ENCODE assay signal across 8 cellular contexts in the genomic region with DNA sequence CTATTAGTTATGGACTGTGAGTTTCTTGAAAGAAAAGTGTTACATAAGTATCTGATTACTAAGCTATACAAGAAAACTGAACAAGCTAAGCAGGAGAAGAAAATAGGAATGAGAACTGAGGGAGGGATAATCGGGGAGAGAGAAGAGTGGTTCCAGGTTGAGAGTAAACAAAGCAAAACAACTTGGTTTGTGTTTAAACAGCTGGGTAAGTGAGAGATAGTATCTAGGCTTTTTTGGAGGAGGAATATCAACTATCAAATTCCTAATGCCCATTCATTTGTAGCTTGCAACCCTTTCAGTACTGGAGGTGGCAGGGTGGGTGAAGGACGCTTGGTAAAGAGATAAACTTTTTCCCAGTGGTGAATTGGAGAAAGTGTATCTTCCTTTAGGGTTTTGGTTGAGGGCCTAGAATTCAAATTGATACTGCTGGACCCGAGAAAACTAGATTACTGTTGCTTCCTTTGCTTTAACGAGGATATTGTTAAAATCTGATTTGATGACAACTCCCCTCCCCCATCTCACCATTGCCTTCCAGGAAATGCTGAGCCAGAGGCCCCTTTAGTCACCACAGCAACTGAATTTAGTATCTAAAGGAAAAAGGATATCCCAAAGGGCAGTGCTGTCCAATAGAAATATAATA. TPM values are rescaled to one million over a fixed set of nuclear protein-coding genes. Genes with fewer than 3 reads are reported as not detected.
A peak's percentile ranks its signal among the peaks of the same experiment; 100 is the strongest.
DNase-seq lines count a peak whose midpoint lies in the region; ATAC-seq lines count a peak whose summit lies in the region.

No MANE protein-coding gene starts in this region.

- no peaks in the 10 kb centered on the region for H3K27me3 Mint-ChIP-seq in activated T-helper 17 cell treated with anti-CD3 and anti-CD28 coated beads, Interleukin-2, amount 50 U/mL, for 72 hours
- H3K27me3 Mint-ChIP-seq in naive thymus-derived CD4-positive, alpha-beta T cell, result no peaks in the 10 kb centered on the region

- peak overlapping the region; percentile 61 for H3K4me3 Mint-ChIP-seq in activated T-helper 17 cell treated with anti-CD3 and anti-CD28 coated beads, Interleukin-2, amount 50 U/mL, for 72 hours
- peak overlapping the region in 4 of 10 donors; percentile 6 to 77 (median 24) for H3K4me3 Mint-ChIP-seq in naive thymus-derived CD4-positive, alpha-beta T cell

- CTCF ChIA-PET in naive thymus-derived CD4-positive, alpha-beta T cell (lab: Charles Lee), result interaction anchor here (1.5 to 7.1 kb wide), 2 partner anchors 24 to 56 kb away, joined by 5 to 96 read pairs; no protein-coding TSS in a partner anchor

- no peaks in the 10 kb centered on the region for H3K27me3 ChIP-seq in naive thymus-derived CD4-positive, alpha-beta T cell (ENCODE audit: control insufficient read depth in 2 of 2, insufficient read depth in 2 of 2, low read length in 2 of 2)

- peak; percentile 42 for ATAC-seq in activated T-helper 17 cell treated with anti-CD3 and anti-CD28 coated beads, Interleukin-2, amount 50 U/mL, for 72 hours (replicated peaks)
- ATAC-seq in naive thymus-derived CD4-positive, alpha-beta T cell, result no peak
- no peak for ATAC-seq in GM18907 (IDR thresholded peaks at IDR 0.05; ENCODE audit: unreplicated experiment)
- no peak for ATAC-seq in activated CD4-positive, CD25-positive, alpha-beta regulatory T cell treated with anti-CD3 and anti-CD28 coated beads, Interleukin-2, amount 50 U/mL, for 24 hours
- no peak for ATAC-seq in HG02938 (IDR thresholded peaks at IDR 0.05; ENCODE audit: unreplicated experiment)

- no peaks in the 10 kb centered on the region for H3K9me3 ChIP-seq in naive thymus-derived CD4-positive, alpha-beta T cell (ENCODE audit: control insufficient read depth in 2 of 3, low read length in 3 of 3)

- H3K27ac Mint-ChIP-seq in activated T-helper 17 cell treated with anti-CD3 and anti-CD28 coated beads, Interleukin-2, amount 50 U/mL, for 72 hours, result peak overlapping the region; percentile 47
- peak overlapping the region in 8 of 9 donors; percentile 4 to 82 (median 61) for H3K27ac Mint-ChIP-seq in naive thymus-derived CD4-positive, alpha-beta T cell

- H3K4me3 ChIP-seq in Jurkat, Clone E6-1 (ENCODE audit: low read length), result no peak overlapping the region
- no peak overlapping the region for H3K4me3 ChIP-seq in naive thymus-derived CD4-positive, alpha-beta T cell (ENCODE audit: low read length)

- DNase-seq in CMK (ENCODE audit: low read depth) (peak; percentile 52), AG08396 (ENCODE audit: low spot score) (no peak)
- DNase-seq in Jurkat, Clone E6-1 (ENCODE audit: low read depth, low spot score), result peak; percentile 31
- DNase-seq in naive thymus-derived CD4-positive, alpha-beta T cell, result no peak

- peaks cover 10 to 14% of the 10 kb centered on the region in 2 donors for H3K4me1 ChIP-seq in naive thymus-derived CD4-positive, alpha-beta T cell (ENCODE audit: control insufficient read depth in 2 of 2, insufficient read depth in 2 of 2, low read length in 2 of 2)

- POLR2A ChIA-PET in naive thymus-derived CD4-positive, alpha-beta T cell (lab: Charles Lee), result interaction anchor here (0.7 to 10.7 kb wide), 4 partner anchors 23 to 140 kb away, joined by 6 to 267 read pairs (median 54); no protein-coding TSS in a partner anchor

- H3K27ac ChIP-seq in naive thymus-derived CD4-positive, alpha-beta T cell (ENCODE audit: low read depth, low read length), result no peak overlapping the region

- no peaks in the 10 kb centered on the region for H3K9me3 Mint-ChIP-seq in activated T-helper 17 cell treated with anti-CD3 and anti-CD28 coated beads, Interleukin-2, amount 50 U/mL, for 72 hours
- H3K9me3 Mint-ChIP-seq in naive thymus-derived CD4-positive, alpha-beta T cell, result no peaks in the 10 kb centered on the region

- intact Hi-C loops in naive thymus-derived CD4-positive, alpha-beta T cell (cut with micrococcal nuclease), result no loop called here

- peaks cover under 1 to 11% (median 6%) of the 10 kb centered on the region in 3 experiments for H3K36me3 ChIP-seq in naive thymus-derived CD4-positive, alpha-beta T cell (ENCODE audit: control insufficient read depth in 2 of 3, insufficient read depth in 3 of 3, low read length in 3 of 3)

- peaks cover 8% of the 10 kb centered on the region for H3K4me1 Mint-ChIP-seq in activated T-helper 17 cell treated with anti-CD3 and anti-CD28 coated beads, Interleukin-2, amount 50 U/mL, for 72 hours
- peaks cover 7 to 12% (median 9%) of the 10 kb centered on the region in 7 donors for H3K4me1 Mint-ChIP-seq in naive thymus-derived CD4-positive, alpha-beta T cell

- H3K36me3 Mint-ChIP-seq in activated T-helper 17 cell treated with anti-CD3 and anti-CD28 coated beads, Interleukin-2, amount 50 U/mL, for 72 hours (ENCODE audit: low read depth), result no peaks in the 10 kb centered on the region
- no peaks in the 10 kb centered on the region for H3K36me3 Mint-ChIP-seq in naive thymus-derived CD4-positive, alpha-beta T cell

RNA-seq across cellular contexts. Expression of a gene that starts 2.0 kb away (rescaled TPM):
- polyA plus RNA-seq in Jurkat, Clone E6-1 (2012; ENCODE audit: insufficient read depth, insufficient read length), result 9.5 TPM
- 1,000 to 10,000 TPM in 1 of 2 donors, 100 to 1,000 TPM in 1; 296 to 1,246 TPM for total RNA-seq in activated T-helper 17 cell treated with anti-CD3 and anti-CD28 coated beads, Interleukin-2, amount 50 U/mL, for 72 hours
- total RNA-seq in naive thymus-derived CD4-positive, alpha-beta T cell, result 100 to 1,000 TPM; 110 to 830 (median 488) TPM
- 100 to 1,000 TPM in 1 of 2 donors, 10 to 100 TPM in 1; 61.9 to 126 TPM for polyA plus RNA-seq in naive thymus-derived CD4-positive, alpha-beta T cell

Comparison
In these comparisons a context has a peak if more than half of its experiments do, and no peak if none do; other contexts are left out.
1. DNase-seq: peak in CMK (single experiment) and Jurkat, Clone E6-1 (single experiment); none in naive thymus-derived CD4-positive, alpha-beta T cell (0 of 9) and AG08396 (single experiment).